Comparison of ENCODE assay signal across 15 cellular contexts in genomic region chr1:66705100-66705499, GRCh38. TPM values are rescaled to one million over a fixed set of nuclear protein-coding genes. Genes with fewer than 3 reads are reported as not detected.
DNase-seq lines count a peak whose midpoint lies in the region; ATAC-seq and TF ChIP-seq lines count a peak whose summit lies in the region.
"Had no signal": no experiment of that assay in that cellular context is flagged by ENCODE, and none has a peak within 500 bp of the region (broad histone marks: within the 10 kb centered on the region; RNA-seq: fewer than 3 reads in every experiment).

No MANE protein-coding gene starts in this region.

- intact Hi-C loops in sciatic nerve (cut with DNase I): no loop called here

- in situ Hi-C loops in SK-MEL-5 (cut with HindIII; ENCODE audit: low pct_unique_long_range_greater_than_20kb, low sequenced_read_pairs): no loop called here

- ATAC-seq in sciatic nerve: peak; percentile 68
- ATAC-seq in HG03378 (IDR thresholded peaks at IDR 0.05; ENCODE audit: unreplicated experiment): no peak
- no peak for ATAC-seq in GM21381 (IDR thresholded peaks at IDR 0.05; ENCODE audit: unreplicated experiment)

- DNase-seq in DMS79 (lab: John Stamatoyannopoulos, UW) (peak; percentile 36), SK-MEL-5 (ENCODE audit: low read depth, low spot score) (peak; percentile 99), foreskin fibroblast (peak; percentile 45 to 72), sciatic nerve (ENCODE audit: low spot score) (no peak), DMS153 (lab: John Stamatoyannopoulos, UW) (no peak), dedifferentiated amniotic fluid mesenchymal stem cell (ENCODE audit: extremely low spot score) (no peak)
- DNase-seq: activated CD4-positive, alpha-beta T cell treated with anti-CD3 and anti-CD28 coated beads, Interleukin-2, amount 50 U/mL, for 4 hours; CD4-positive, alpha-beta memory T cell; NCI-H1048; NCI-H524 had no signal

- TF ChIP-seq CTCF in foreskin fibroblast (IDR thresholded peaks at IDR 0.05; ENCODE audit: low read depth, low read length): no peak

- no peak overlapping the region for H3K4me3 ChIP-seq in foreskin fibroblast (ENCODE audit: low read depth in 1 of 2, low read length in 2 of 2)
- H3K4me3 ChIP-seq: right atrium auricular region had no signal

RNA-seq across cellular contexts. Expression of gene DYNLT5, which starts 47.2 kb away (rescaled TPM):
- not detected in 2 replicates for total RNA-seq in SK-MEL-5 (2014; rRNA removed; shearing (Covaris generic))
- not detected in 2 replicates for polyA plus RNA-seq in SK-MEL-5 (2015; cell fraction: cytosol; rRNA removed)
- polyA plus RNA-seq in SK-MEL-5 (2015; cell fraction: nucleus; rRNA removed): not detected in 2 replicates
- 9.0 TPM for total RNA-seq in sciatic nerve
- total RNA-seq: activated T-helper 2 cell treated with anti-CD3 and anti-CD28 coated beads, Interferon-gamma antibody, Interleukin-2, Interleukin-4, amounts not matched to agents 10 μg/mL and 5 μg/mL and 100 μg/mL, durations not matched to agents 14 hours and 24 hours and 36 hours; CD4-positive, alpha-beta memory T cell; HT1080 had no signal
- polyA plus RNA-seq: CD4-positive, alpha-beta memory T cell had no signal

Comparison
In these comparisons a context has a peak if more than half of its experiments do, and no peak if none do; other contexts are left out.
1. DNase-seq: peak in DMS79 (single experiment), SK-MEL-5 (single experiment) and foreskin fibroblast (2 of 2); none in sciatic nerve (single experiment), DMS153 (single experiment) and dedifferentiated amniotic fluid mesenchymal stem cell (single experiment).
2. RNA of gene DYNLT5, which starts 47.2 kb away (total RNA-seq): 9.0 TPM in sciatic nerve (single experiment); not detected in SK-MEL-5; every median in the first group is over 10 times any median in the second.